Comparison of ENCODE assay signal across 9 cellular contexts in genomic region chr16:58249388-58249779, GRCh38. TPM values are rescaled to one million over a fixed set of nuclear protein-coding genes. Genes with fewer than 3 reads are reported as not detected.
DNase-seq lines count a peak whose midpoint lies in the region; ATAC-seq and TF ChIP-seq lines count a peak whose summit lies in the region.
"Had no signal": no experiment of that assay in that cellular context is flagged by ENCODE, and none has a peak within 500 bp of the region (broad histone marks: within the 10 kb centered on the region; RNA-seq: fewer than 3 reads in every experiment).

No MANE protein-coding gene starts in this region.

- peaks cover 3 to 12% (median 7%) of the 10 kb centered on the region in 4 donors for H3K4me1 ChIP-seq in liver (ENCODE audit: control insufficient read depth in 4 of 4, insufficient read depth in 4 of 4, low read length in 3 of 4)

- ATAC-seq in activated T-cell treated with anti-CD3 and anti-CD28 coated beads, Interleukin-2, amount 50 U/mL, for 4 hours: no peak

- no peak overlapping the region for H3K27ac ChIP-seq in liver (ENCODE audit: low read depth in 1 of 2, low read length in 2 of 2)

- peak overlapping the region; percentile 87 for H3K4me3 Mint-ChIP-seq in activated T-cell treated with anti-CD3 and anti-CD28 coated beads, Interleukin-2, amount 50 U/mL, for 4 hours
- H3K4me3 Mint-ChIP-seq in type B pancreatic cell: peak overlapping the region; percentile 88

- no peaks in the 10 kb centered on the region for H3K36me3 ChIP-seq in liver (ENCODE audit: control insufficient read depth in 4 of 4, insufficient read depth in 3 of 4, low read depth in 1 of 4, low read length in 3 of 4)

- no peaks in the 10 kb centered on the region for H3K27me3 ChIP-seq in liver (ENCODE audit: control insufficient read depth in 4 of 4, insufficient read depth in 4 of 4, low read length in 3 of 4)

- DNase-seq in activated T-cell treated with anti-CD3 and anti-CD28 coated beads, Interleukin-2, amount 50 U/mL, for 4 hours: no peak
- DNase-seq in activated T-cell treated with anti-CD3 and anti-CD28 coated beads for 4 hours (no peak), astrocyte of the hippocampus (ENCODE audit: low read depth, low spot score) (peak; percentile 7), type B pancreatic cell (ENCODE audit: extremely low spot score, unreplicated experiment) (no peak), HT-29 (ENCODE audit: low spot score) (no peak), GM19240 (ENCODE audit: insufficient read length, low spot score) (no peak)
- no peak for DNase-seq in stimulated activated naive CD4-positive, alpha-beta T cell (lab: John Stamatoyannopoulos, UW)

- WGBS in liver: 29% methylated on average over 4 of the region's 4 CpGs

- H3K4me1 Mint-ChIP-seq in activated T-cell treated with anti-CD3 and anti-CD28 coated beads, Interleukin-2, amount 50 U/mL, for 4 hours (ENCODE audit: low read depth): peaks cover 16% of the 10 kb centered on the region
- peaks cover 7% of the 10 kb centered on the region for H3K4me1 Mint-ChIP-seq in type B pancreatic cell (ENCODE audit: unreplicated experiment)

- H3K27me3 Mint-ChIP-seq in activated T-cell treated with anti-CD3 and anti-CD28 coated beads, Interleukin-2, amount 50 U/mL, for 4 hours (ENCODE audit: low read depth): peaks cover 6% of the 10 kb centered on the region
- H3K27me3 Mint-ChIP-seq in type B pancreatic cell: peaks cover 10% of the 10 kb centered on the region

- H3K9me3 ChIP-seq in liver (ENCODE audit: control insufficient read depth in 4 of 4, low read length in 3 of 4): no peaks in the 10 kb centered on the region

- no peak for TF ChIP-seq RAD21 in liver (IDR thresholded peaks at IDR 0.05)

- peak overlapping the region; percentile 64 to 76 (median 67) for H3K4me3 ChIP-seq in liver (ENCODE audit: low read depth in 1 of 3, low read length in 3 of 3)

- H3K27ac Mint-ChIP-seq in type B pancreatic cell: peak overlapping the region; percentile 52

- H3K9me3 Mint-ChIP-seq in activated T-cell treated with anti-CD3 and anti-CD28 coated beads, Interleukin-2, amount 50 U/mL, for 4 hours: no peaks in the 10 kb centered on the region
- H3K9me3 Mint-ChIP-seq in type B pancreatic cell: no peaks in the 10 kb centered on the region

- H3K36me3 Mint-ChIP-seq in activated T-cell treated with anti-CD3 and anti-CD28 coated beads, Interleukin-2, amount 50 U/mL, for 4 hours (ENCODE audit: insufficient read depth): no peaks in the 10 kb centered on the region
- H3K36me3 Mint-ChIP-seq in type B pancreatic cell: no peaks in the 10 kb centered on the region

- peak overlapping the region in 1 of 2 donors; percentile 61 for H3K9ac ChIP-seq in liver (ENCODE audit: low read depth in 1 of 2, low read length in 2 of 2)

- no peak for TF ChIP-seq CTCF in liver (IDR thresholded peaks at IDR 0.05; ENCODE audit: low read depth, low read length, missing input control)
- no peak for TF ChIP-seq CTCF in type B pancreatic cell (conservative IDR thresholded peaks at IDR 0.05)

TF ChIP-seq in liver, 16 proteins besides CTCF, POLR2A, EP300 and RAD21:
- TF ChIP-seq ZBTB33 (IDR thresholded peaks at IDR 0.05): no peak
- TF ChIP-seq REST (IDR thresholded peaks at IDR 0.05): no peak
- no peak for TF ChIP-seq MAX (IDR thresholded peaks at IDR 0.05)
- no peak for TF ChIP-seq RXRA (IDR thresholded peaks at IDR 0.05)
- TF ChIP-seq FOXA1 (IDR thresholded peaks at IDR 0.05): no peak
TF ChIP-seq in liver: peak in this region for 0.

RNA-seq across cellular contexts. Expression of gene PRSS54, which starts 45.4 kb away (rescaled TPM):
- total RNA-seq in activated T-cell treated with anti-CD3 and anti-CD28 coated beads, Interleukin-2, amount 50 U/mL, for 4 hours: not detected
- not detected for total RNA-seq in liver
- not detected for polyA plus RNA-seq in liver
- not detected in 2 replicates for total RNA-seq in type B pancreatic cell (ENCODE audit: low replicate concordance)
- not detected in 2 replicates for total RNA-seq in HT-29 (2014; rRNA removed; shearing (Covaris generic))
- total RNA-seq: mucosa of gallbladder had no signal

RNA-seq across cellular contexts. Expression of gene CSNK2A2, which starts 51.5 kb away (rescaled TPM):
- 100 to 1,000 TPM in 1 of 3 donors, 10 to 100 TPM in 2; 94.9 to 100 (median 95.2) TPM for total RNA-seq in activated T-cell treated with anti-CD3 and anti-CD28 coated beads, Interleukin-2, amount 50 U/mL, for 4 hours
- total RNA-seq in liver (10 to 100 TPM; 17.4 to 21.0 TPM), type B pancreatic cell (ENCODE audit: low replicate concordance) (67.1 and 79.4 TPM in 2 replicates)
- polyA plus RNA-seq in liver: 10 to 100 TPM in 1 of 2 donors, 1 to 10 TPM in 1; 9.4 to 12.0 TPM
- total RNA-seq in HT-29 (2014; rRNA removed; shearing (Covaris generic)): 14.2 and 16.2 TPM in 2 replicates
